ENCODE assay signal across 11 cellular contexts in genomic region chr1:29260531-29260930, GRCh38. TPM values are rescaled to one million over a fixed set of nuclear protein-coding genes. Genes with fewer than 3 reads are reported as not detected.
A peak's percentile ranks its signal among the peaks of the same experiment; 100 is the strongest.
DNase-seq lines count a peak whose midpoint lies in the region; ATAC-seq and TF ChIP-seq lines count a peak whose summit lies in the region.
"Had no signal": no experiment of that assay in that cellular context is flagged by ENCODE, and none has a peak within 500 bp of the region (broad histone marks: within the 10 kb centered on the region; RNA-seq: fewer than 3 reads in every experiment).

No MANE protein-coding gene starts in this region.

- intact Hi-C loops in activated B cell treated with CpG ODN at 0.5 μM for 24 hours (cut with micrococcal nuclease) (no loop called here), psoas muscle (cut with DNase I) (no loop called here)

- no peak for DNase-seq in T-helper 2 cell treated with Interferon-gamma antibody and Interleukin-4, amounts not matched to agents 5 μg/mL and 100 μg/mL, for 36 hours (ENCODE audit: low spot score)
- DNase-seq in T-helper 2 cell (no peak), activated B cell treated with CpG ODN at 0.5 μM for 24 hours (no peak), hepatocyte (ENCODE audit: low spot score) (no peak), psoas muscle (no peak), erythroblast (lab: John Stamatoyannopoulos, UW) (no peak), NCI-H146 treated with DMSO at 0.1 percent for 48 hours (lab: John Stamatoyannopoulos, UW; ENCODE audit: unreplicated experiment) (no peak)
- DNase-seq: activated gamma-delta T cell treated with Interleukin-2 at 50 U/mL for 16 hours, DMS79 treated with DMSO at 0.1 percent for 48 hours had no signal

- H3K4me1 Mint-ChIP-seq in T-helper 2 cell treated with Interferon-gamma antibody and Interleukin-4, amounts not matched to agents 5 μg/mL and 100 μg/mL, for 36 hours (ENCODE audit: low read depth) = peaks cover 2% of the 10 kb centered on the region
- H3K4me1 Mint-ChIP-seq in activated B cell treated with CpG ODN at 0.5 μM for 24 hours = peaks cover 5% of the 10 kb centered on the region

- no peak overlapping the region for H3K4me3 ChIP-seq in hepatocyte
- H3K4me3 ChIP-seq in psoas muscle = peak overlapping the region; percentile 70

- H3K36me3 ChIP-seq in hepatocyte (replicated peaks; ENCODE audit: insufficient read depth, low read depth) = no peaks in the 10 kb centered on the region
- peaks cover 0 to 21% of the 10 kb centered on the region in 2 donors for H3K36me3 ChIP-seq in psoas muscle (ENCODE audit: insufficient read depth in 1 of 2, low read depth in 1 of 2)

- H3K36me3 Mint-ChIP-seq in T-helper 2 cell treated with Interferon-gamma antibody and Interleukin-4, amounts not matched to agents 5 μg/mL and 100 μg/mL, for 36 hours (ENCODE audit: low read depth) = no peaks in the 10 kb centered on the region
- no peaks in the 10 kb centered on the region for H3K36me3 Mint-ChIP-seq in activated B cell treated with CpG ODN at 0.5 μM for 24 hours (ENCODE audit: low read depth)

- no peak overlapping the region for H3K27ac Mint-ChIP-seq in T-helper 2 cell treated with Interferon-gamma antibody and Interleukin-4, amounts not matched to agents 5 μg/mL and 100 μg/mL, for 36 hours
- no peak overlapping the region for H3K27ac Mint-ChIP-seq in activated B cell treated with CpG ODN at 0.5 μM for 24 hours

- no peak overlapping the region for H2AFZ ChIP-seq in hepatocyte

- H3K4me1 ChIP-seq in hepatocyte (ENCODE audit: insufficient read depth) (peaks cover 19% of the 10 kb centered on the region), psoas muscle (peaks cover 10% of the 10 kb centered on the region)

- H3K79me2 ChIP-seq in hepatocyte = no peaks in the 10 kb centered on the region

- H3K9me3 ChIP-seq in hepatocyte (ENCODE audit: low read depth) (no peaks in the 10 kb centered on the region), psoas muscle (no peaks in the 10 kb centered on the region)

- peak overlapping the region; percentile 98 for H3K4me2 ChIP-seq in hepatocyte

- H3K9me2 ChIP-seq in hepatocyte (replicated peaks; ENCODE audit: insufficient read depth) = no peaks in the 10 kb centered on the region

- 95% methylated on average over 28 of the region's 29 CpGs for WGBS in hepatocyte (ENCODE audit: low lambda C conversion rate, missing lambda C conversion rate)
- 49 to 58% (median 57%) methylated on average over 26 to 29 of the region's 29 CpGs for WGBS in psoas muscle, 3 donors

- POLR2A ChIA-PET in activated B cell treated with CpG ODN at 0.5 μM for 24 hours (lab: Charles Lee) = no interaction called here

- H4K20me1 ChIP-seq in hepatocyte (ENCODE audit: insufficient read depth, poor library complexity, severe bottlenecking) = no peaks in the 10 kb centered on the region

- peaks cover 53% of the 10 kb centered on the region for H3K27me3 Mint-ChIP-seq in T-helper 2 cell treated with Interferon-gamma antibody and Interleukin-4, amounts not matched to agents 5 μg/mL and 100 μg/mL, for 36 hours (ENCODE audit: low read depth)
- H3K27me3 Mint-ChIP-seq in activated B cell treated with CpG ODN at 0.5 μM for 24 hours = peaks cover 48% of the 10 kb centered on the region

- no peaks in the 10 kb centered on the region for H3K9me3 Mint-ChIP-seq in T-helper 2 cell treated with Interferon-gamma antibody and Interleukin-4, amounts not matched to agents 5 μg/mL and 100 μg/mL, for 36 hours
- H3K9me3 Mint-ChIP-seq in activated B cell treated with CpG ODN at 0.5 μM for 24 hours = no peaks in the 10 kb centered on the region

- H3K27ac ChIP-seq in hepatocyte (no peak overlapping the region), psoas muscle (no peak overlapping the region)
- H3K27ac ChIP-seq: 22Rv1 had no signal

- H3K4me3 Mint-ChIP-seq in T-helper 2 cell treated with Interferon-gamma antibody and Interleukin-4, amounts not matched to agents 5 μg/mL and 100 μg/mL, for 36 hours = peak overlapping the region; percentile 36
- peak overlapping the region; percentile 78 for H3K4me3 Mint-ChIP-seq in activated B cell treated with CpG ODN at 0.5 μM for 24 hours

- H3K27me3 ChIP-seq in hepatocyte (no peaks in the 10 kb centered on the region), psoas muscle (ENCODE audit: insufficient read depth in 3 of 3, low read length in 2 of 3) (peaks cover 0 to 2% (median 0%) of the 10 kb centered on the region in 3 donors)

- TF ChIP-seq CTCF in activated B cell treated with CpG ODN at 0.5 μM for 24 hours (IDR thresholded peaks at IDR 0.05) = no peak
- TF ChIP-seq CTCF in hepatocyte (IDR thresholded peaks at IDR 0.05; ENCODE audit: poor library complexity) = no peak
- no peak for TF ChIP-seq CTCF in psoas muscle (IDR thresholded peaks at IDR 0.05)

- CTCF ChIA-PET in activated B cell treated with CpG ODN at 0.5 μM for 24 hours (lab: Charles Lee) = no interaction called here

- no peak for ATAC-seq in activated B cell treated with CpG ODN at 0.5 μM for 24 hours (ENCODE audit: low read depth)
- ATAC-seq in psoas muscle = no peak
- no peak for ATAC-seq in GM18907 (IDR thresholded peaks at IDR 0.05; ENCODE audit: unreplicated experiment)

- TF ChIP-seq POLR2A in erythroblast (IDR thresholded peaks at IDR 0.05; ENCODE audit: low read length) = no peak

RNA-seq across cellular contexts. Expression of gene PTPRU, which starts 24.2 kb away (rescaled TPM):
- 0.24 TPM in 1 of 2 replicates, not detected in the other for total RNA-seq in activated B cell treated with CpG ODN at 0.5 μM for 24 hours
- total RNA-seq in hepatocyte = 29.6 and 34.3 TPM in 2 replicates
- polyA plus RNA-seq in hepatocyte = 29.9 and 38.7 TPM in 2 replicates
- 10 to 100 TPM; 22.5 to 51.4 (median 28.6) TPM for total RNA-seq in psoas muscle
- 10 to 100 TPM; 14.5 to 31.4 (median 17.4) TPM for polyA plus RNA-seq in psoas muscle

RNA-seq across cellular contexts. Expression of gene MECR, which starts 29.8 kb away (rescaled TPM):
- total RNA-seq in activated B cell treated with CpG ODN at 0.5 μM for 24 hours = 18.7 and 23.7 TPM in 2 replicates
- total RNA-seq in hepatocyte = 10.8 and 14.2 TPM in 2 replicates
- polyA plus RNA-seq in hepatocyte = 32.6 and 35.2 TPM in 2 replicates
- total RNA-seq in psoas muscle = 10 to 100 TPM; 22.7 to 42.6 (median 34.1) TPM
- 10 to 100 TPM; 25.7 to 38.8 (median 36.8) TPM for polyA plus RNA-seq in psoas muscle

Comparison
In these comparisons a context has a peak if more than half of its experiments do, and no peak if none do; other contexts are left out.
1. RNA of gene PTPRU, which starts 24.2 kb away (total RNA-seq): 29.6 to 34.3 TPM in hepatocyte and 22.5 to 51.4 TPM in psoas muscle; 0.24 TPM in activated B cell treated with CpG ODN at 0.5 μM for 24 hours; every median in the first group is over 10 times any median in the second.